16 cellular contexts compared by ENCODE assay signal in genomic region chr3:141371882-141372281, GRCh38. TPM values are rescaled to one million over a fixed set of nuclear protein-coding genes. Genes with fewer than 3 reads are reported as not detected.
DNase-seq lines count a peak whose midpoint lies in the region; ATAC-seq and TF ChIP-seq lines count a peak whose summit lies in the region.
"Had no signal": no experiment of that assay in that cellular context is flagged by ENCODE, and none has a peak within 500 bp of the region (broad histone marks: within the 10 kb centered on the region; RNA-seq: fewer than 3 reads in every experiment).

No MANE protein-coding gene starts in this region.

- H3K4me1 ChIP-seq in transverse colon (peaks cover 12 to 45% (median 32%) of the 10 kb centered on the region in 4 donors), lower lobe of right lung (peaks cover 32% of the 10 kb centered on the region)

- no peaks in the 10 kb centered on the region for H3K9me3 Mint-ChIP-seq in activated CD8-positive, alpha-beta memory T cell treated with anti-CD3 and anti-CD28 coated beads, Interleukin-2, amount 10 ng/mL, durations not matched to agents 7 days and 5 days (ENCODE audit: low read depth)
- H3K9me3 Mint-ChIP-seq in neural crest cell = peaks cover 4% of the 10 kb centered on the region

- intact Hi-C loops in transverse colon (cut with DNase I; ENCODE audit: low total_unique reads) (no loop called here), lower lobe of right lung (cut with DNase I) (no loop called here)

- no peaks in the 10 kb centered on the region for H3K36me3 Mint-ChIP-seq in activated CD8-positive, alpha-beta memory T cell treated with anti-CD3 and anti-CD28 coated beads, Interleukin-2, amount 10 ng/mL, durations not matched to agents 7 days and 5 days
- peaks cover 23% of the 10 kb centered on the region for H3K36me3 Mint-ChIP-seq in neural crest cell (ENCODE audit: low read depth)

- H3K27ac ChIP-seq in transverse colon = no peak overlapping the region
- H3K27ac ChIP-seq in lower lobe of right lung = no peak overlapping the region
- H3K27ac ChIP-seq: gastroesophageal sphincter, GM23248, right atrium auricular region had no signal

- CTCF ChIA-PET in activated CD8-positive, alpha-beta memory T cell treated with anti-CD3 and anti-CD28 coated beads, Interleukin-2, amount 10 ng/mL, durations not matched to agents 7 days and 5 days (lab: Charles Lee) = interaction anchor here (0.7 to 5.2 kb wide), 12 partner anchors 10 to 83 kb away, joined by 3 to 43 read pairs (median 6); no protein-coding TSS in a partner anchor

- peaks cover 73% of the 10 kb centered on the region for H3K4me1 Mint-ChIP-seq in activated CD8-positive, alpha-beta memory T cell treated with anti-CD3 and anti-CD28 coated beads, Interleukin-2, amount 10 ng/mL, durations not matched to agents 7 days and 5 days
- peaks cover 46% of the 10 kb centered on the region for H3K4me1 Mint-ChIP-seq in neural crest cell

- TF ChIP-seq CTCF in GM20000 (IDR thresholded peaks at IDR 0.05; ENCODE audit: extremely low read depth, missing control alignments) = no peak
- TF ChIP-seq CTCF in neural crest cell (conservative IDR thresholded peaks at IDR 0.05) = no peak
- TF ChIP-seq CTCF in transverse colon (IDR thresholded peaks at IDR 0.05) = no peak
- no peak for TF ChIP-seq CTCF in lower lobe of right lung (IDR thresholded peaks at IDR 0.05)

- H3K4me3 ChIP-seq in transverse colon (no peak overlapping the region), lower lobe of right lung (no peak overlapping the region)
- H3K4me3 ChIP-seq: gastroesophageal sphincter, GM23248, right atrium auricular region had no signal

- H3K9me3 ChIP-seq in transverse colon (no peaks in the 10 kb centered on the region), lower lobe of right lung (no peaks in the 10 kb centered on the region)
- H3K9me3 ChIP-seq: gastroesophageal sphincter, right atrium auricular region had no signal

- no peaks in the 10 kb centered on the region for H3K27me3 ChIP-seq in transverse colon
- H3K27me3 ChIP-seq in lower lobe of right lung (ENCODE audit: low read depth) = no peaks in the 10 kb centered on the region
- H3K27me3 ChIP-seq: gastroesophageal sphincter, right atrium auricular region had no signal

- TF ChIP-seq POLR2A in transverse colon (IDR thresholded peaks at IDR 0.05) = no peak

- H3K27me3 Mint-ChIP-seq in activated CD8-positive, alpha-beta memory T cell treated with anti-CD3 and anti-CD28 coated beads, Interleukin-2, amount 10 ng/mL, durations not matched to agents 7 days and 5 days = no peaks in the 10 kb centered on the region
- H3K27me3 Mint-ChIP-seq in neural crest cell (ENCODE audit: low read depth) = no peaks in the 10 kb centered on the region

- H3K27ac Mint-ChIP-seq in activated CD8-positive, alpha-beta memory T cell treated with anti-CD3 and anti-CD28 coated beads, Interleukin-2, amount 10 ng/mL, durations not matched to agents 7 days and 5 days = peak overlapping the region; percentile 75
- peak overlapping the region; percentile 67 for H3K27ac Mint-ChIP-seq in neural crest cell (ENCODE audit: unreplicated experiment)

- DNase-seq in activated CD8-positive, alpha-beta memory T cell treated with anti-CD3 and anti-CD28 coated beads, Interleukin-2, amount 10 ng/mL, durations not matched to agents 7 days and 5 days = no peak
- DNase-seq in activated CD8-positive, alpha-beta memory T cell treated with anti-CD3 and anti-CD28 coated beads for 24 hours = no peak
- DNase-seq in GM20000 (ENCODE audit: low spot score) (peak; percentile 31), neural crest cell (ENCODE audit: low read depth, low spot score) (no peak), midbrain (lab: John Stamatoyannopoulos, UW) (no peak), transverse colon (no peak), lower lobe of right lung (no peak)
- DNase-seq: activated CD8-positive, alpha-beta memory T cell treated with anti-CD3 and anti-CD28 coated beads, Interleukin-2, amount 50 U/mL, for 48 hours; cerebellar nuclear complex; GM23248; mesendoderm; stimulated activated CD4-positive, alpha-beta T cell treated with anti-CD3 and anti-CD28 coated beads, Interleukin-2, amount 100 ng/mL, for 48 hours had no signal

- H3K4me3 Mint-ChIP-seq in activated CD8-positive, alpha-beta memory T cell treated with anti-CD3 and anti-CD28 coated beads, Interleukin-2, amount 10 ng/mL, durations not matched to agents 7 days and 5 days = no peak overlapping the region
- no peak overlapping the region for H3K4me3 Mint-ChIP-seq in neural crest cell

- no peak for ATAC-seq in activated CD8-positive, alpha-beta memory T cell treated with anti-CD3 and anti-CD28 coated beads, Interleukin-2, amount 10 ng/mL, durations not matched to agents 7 days and 5 days
- ATAC-seq in HG03342 (IDR thresholded peaks at IDR 0.05; ENCODE audit: unreplicated experiment) (peak; percentile 24), lower lobe of right lung (no peak)
- ATAC-seq: gastroesophageal sphincter, Panc1 had no signal

- in situ Hi-C loops in transverse colon (cut with MboI; ENCODE audit: low pct_ligation_motif_present in 1 of 4, low pct_unique_long_range_greater_than_20kb in 1 of 4, low sequenced_read_pairs in 3 of 4) = loop anchor here in 1 of 4 donors (25.0 kb wide), 1 partner anchor 190 kb away; no protein-coding TSS in a partner anchor

- H3K36me3 ChIP-seq in transverse colon = no peaks in the 10 kb centered on the region
- no peaks in the 10 kb centered on the region for H3K36me3 ChIP-seq in lower lobe of right lung
- H3K36me3 ChIP-seq: gastroesophageal sphincter had no signal

- TF ChIP-seq EP300 in transverse colon (IDR thresholded peaks at IDR 0.05; ENCODE audit: low read depth) = no peak

RNA-seq across cellular contexts. Expression of gene ZBTB38, which starts 3.6 kb away (rescaled TPM):
- 10 to 100 TPM; 42.5 to 49.4 TPM for total RNA-seq in activated CD8-positive, alpha-beta memory T cell treated with anti-CD3 and anti-CD28 coated beads, Interleukin-2, amount 10 ng/mL, durations not matched to agents 7 days and 5 days
- total RNA-seq in neural crest cell (27.9 and 28.1 TPM in 2 replicates), transverse colon (100 to 1,000 TPM in 3 of 4 donors, 10 to 100 TPM in 1; 71.8 to 182 (median 169) TPM), lower lobe of right lung (89.6 TPM)
